In genomic region chr11:132100583-132100982, GRCh38 we compare ENCODE assay signal across 32 cellular contexts.
"Had no signal": no experiment of that assay in that cellular context is flagged by ENCODE, and none has a peak within 500 bp of the region (broad histone marks: within the 10 kb centered on the region; RNA-seq: fewer than 3 reads in every experiment).

No MANE protein-coding gene starts in this region.

- H3K4me3 ChIP-seq: MG63 had no signal

- DNase-seq: Karpas-422, Kasumi-1, MG63, MM.1S, MV-4-11, NCI-H1048, NCI-H1092, NCI-H1092 treated with DMSO at 0.1 percent for 48 hours, NCI-H1105, NCI-H1105 treated with DMSO at 0.1 percent for 48 hours, NCI-H1417 treated with DMSO at 0.1 percent for 48 hours, NCI-H1436, NCI-H1436 treated with DMSO at 0.1 percent for 48 hours, NCI-H1694, NCI-H1694 treated with DMSO at 0.1 percent for 48 hours, NCI-H187, NCI-H187 treated with DMSO at 0.1 percent for 48 hours, NCI-H1930, NCI-H2029, NCI-H2029 treated with DMSO at 0.1 percent for 48 hours, NCI-H2081, NCI-H2081 treated with DMSO at 0.1 percent for 48 hours, NCI-H2107, NCI-H2171, NCI-H2171 treated with DMSO at 0.1 percent for 48 hours, NCI-H2227 treated with DMSO at 0.1 percent for 48 hours, NCI-H226, NCI-H345, NCI-H446, NCI-H446 treated with DMSO at 0.1 percent for 48 hours, NCI-H510A had no signal

- H3K36me3 ChIP-seq: MG63 had no signal

- H3K4me2 ChIP-seq: KMS-11 had no signal

- H3K9me3 ChIP-seq: MG63 had no signal

- H3K27ac ChIP-seq: KMS-11 had no signal

- H3K27me3 ChIP-seq: MG63 had no signal

- H3K9ac ChIP-seq: KMS-11 had no signal
